ENCODE assay signal across 9 cellular contexts in genomic region chr11:64681171-64681570, GRCh38. TPM values are rescaled to one million over a fixed set of nuclear protein-coding genes. Genes with fewer than 3 reads are reported as not detected.
"Had no signal": no experiment of that assay in that cellular context is flagged by ENCODE, and none has a peak within 500 bp of the region (broad histone marks: within the 10 kb centered on the region; RNA-seq: fewer than 3 reads in every experiment).

No MANE protein-coding gene starts in this region.

- DNase-seq: IMR-90, KBM-7, KG1 had no signal

- H3K4me3 ChIP-seq: K562 had no signal

- H3K9ac ChIP-seq: KMS-11 had no signal

- ATAC-seq: K562 had no signal

- FAIRE-seq: HTR-8/SVneo, K562 had no signal

- H3K4me2 ChIP-seq: KMS-11 had no signal

- H3K27ac ChIP-seq: HL-60, KMS-11 had no signal

RNA-seq across cellular contexts. Expression of gene NRXN2, which starts 41.8 kb away (rescaled TPM):
- total RNA-seq: HT-29 had no signal
- polyA plus RNA-seq: IgD-negative memory B cell had no signal
